ENCODE assay signal across 9 cellular contexts in the genomic region with DNA sequence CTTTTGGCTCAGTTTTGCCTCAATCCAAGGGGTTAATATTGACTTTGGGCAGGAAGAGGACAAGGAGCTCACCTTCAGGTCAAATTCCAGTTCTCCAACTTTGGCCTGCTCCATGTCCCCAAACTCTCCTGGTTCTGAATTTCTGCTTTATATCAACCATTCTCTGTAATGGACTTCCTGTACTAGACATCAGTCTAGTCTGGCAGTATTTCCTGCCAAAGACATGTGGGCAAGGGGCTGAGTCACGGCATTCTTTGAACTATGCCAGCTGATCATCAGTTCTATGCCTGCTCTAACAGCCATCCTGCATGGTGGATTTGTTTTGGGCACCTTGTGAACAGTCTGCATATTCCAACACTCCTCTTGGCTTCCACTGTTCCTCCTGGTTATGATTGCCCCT.
DNase-seq lines count a peak whose midpoint lies in the region; ATAC-seq, FAIRE-seq and TF ChIP-seq lines count a peak whose summit lies in the region.
"Had no signal": no experiment of that assay in that cellular context is flagged by ENCODE, and none has a peak within 500 bp of the region (broad histone marks: within the 10 kb centered on the region; RNA-seq: fewer than 3 reads in every experiment).

No MANE protein-coding gene starts in this region.

- H3K36me3 Mint-ChIP-seq in activated naive CD8-positive, alpha-beta T cell = peaks cover 26% of the 10 kb centered on the region

- H3K4me3 Mint-ChIP-seq in activated naive CD8-positive, alpha-beta T cell = peak overlapping the region; percentile 54

- TF ChIP-seq CTCF in RWPE1 (conservative IDR thresholded peaks at IDR 0.05; ENCODE audit: low read depth) (no peak), pancreas (IDR thresholded peaks at IDR 0.05) (no peak)

- WGBS in pancreas, 2 donors = 78 to 79% methylated on average over 1 of the region's 1 CpG

- H3K27ac Mint-ChIP-seq in activated naive CD8-positive, alpha-beta T cell = peak overlapping the region; percentile 94

- intact Hi-C loops in pancreas (cut with DNase I) = no loop called here

- no peaks in the 10 kb centered on the region for H3K27me3 Mint-ChIP-seq in activated naive CD8-positive, alpha-beta T cell

- H3K4me1 Mint-ChIP-seq in activated naive CD8-positive, alpha-beta T cell (ENCODE audit: low read depth) = peaks cover 57% of the 10 kb centered on the region

- H3K27me3 ChIP-seq in pancreas = no peaks in the 10 kb centered on the region
- H3K27me3 ChIP-seq: upper lobe of left lung had no signal

- no peak for FAIRE-seq in pancreas (lab: Jason Lieb, UNC)

- POLR2A ChIA-PET in RWPE1 (lab: Yijun Ruan, JAX; ENCODE audit: low non-redundant PET) = no interaction called here

- H3K4me1 ChIP-seq in pancreas = peaks cover 0 to 9% (median 0%) of the 10 kb centered on the region in 3 donors

- H3K9me3 Mint-ChIP-seq in activated naive CD8-positive, alpha-beta T cell (ENCODE audit: low read depth) = no peaks in the 10 kb centered on the region

- no peak overlapping the region for H3K27ac ChIP-seq in RWPE1
- no peak overlapping the region for H3K27ac ChIP-seq in pancreas
- H3K27ac ChIP-seq: upper lobe of left lung had no signal

- no peak overlapping the region for H3K4me3 ChIP-seq in pancreas
- H3K4me3 ChIP-seq: upper lobe of left lung had no signal

- H3K9me3 ChIP-seq in pancreas = no peaks in the 10 kb centered on the region
- H3K9me3 ChIP-seq: upper lobe of left lung had no signal

- no peaks in the 10 kb centered on the region for H3K36me3 ChIP-seq in pancreas
- H3K36me3 ChIP-seq: upper lobe of left lung had no signal

- CTCF ChIA-PET in RWPE1 (lab: Yijun Ruan, JAX) = interaction anchor here (0.6 to 0.7 kb wide), 2 partner anchors 438 to 611 kb away, joined by 3 read pairs; no protein-coding TSS in a partner anchor

- ATAC-seq in pancreas (peak in 3 of 4 donors; percentile 32 to 56 (median 50)), HG03378 (IDR thresholded peaks at IDR 0.05; ENCODE audit: unreplicated experiment) (no peak)

- DNase-seq in EH (ENCODE audit: low read depth) (peak; percentile 66), RWPE1 (ENCODE audit: low spot score) (peak; percentile 57), pancreas (peak in 1 of 6 donors; percentile 15), NCI-H2196 treated with DMSO at 0.1 percent for 48 hours (lab: John Stamatoyannopoulos, UW; ENCODE audit: unreplicated experiment) (no peak), pons (ENCODE audit: low spot score) (no peak), NAMALWA (ENCODE audit: low spot score) (no peak)

Comparison
In these comparisons a context has a peak if more than half of its experiments do, and no peak if none do; other contexts are left out.
1. DNase-seq: peak in EH (single experiment) and RWPE1 (single experiment); none in NCI-H2196 treated with DMSO at 0.1 percent for 48 hours (single experiment), pons (single experiment) and NAMALWA (single experiment).